ENCODE assay signal across 24 cellular contexts in the genomic region with DNA sequence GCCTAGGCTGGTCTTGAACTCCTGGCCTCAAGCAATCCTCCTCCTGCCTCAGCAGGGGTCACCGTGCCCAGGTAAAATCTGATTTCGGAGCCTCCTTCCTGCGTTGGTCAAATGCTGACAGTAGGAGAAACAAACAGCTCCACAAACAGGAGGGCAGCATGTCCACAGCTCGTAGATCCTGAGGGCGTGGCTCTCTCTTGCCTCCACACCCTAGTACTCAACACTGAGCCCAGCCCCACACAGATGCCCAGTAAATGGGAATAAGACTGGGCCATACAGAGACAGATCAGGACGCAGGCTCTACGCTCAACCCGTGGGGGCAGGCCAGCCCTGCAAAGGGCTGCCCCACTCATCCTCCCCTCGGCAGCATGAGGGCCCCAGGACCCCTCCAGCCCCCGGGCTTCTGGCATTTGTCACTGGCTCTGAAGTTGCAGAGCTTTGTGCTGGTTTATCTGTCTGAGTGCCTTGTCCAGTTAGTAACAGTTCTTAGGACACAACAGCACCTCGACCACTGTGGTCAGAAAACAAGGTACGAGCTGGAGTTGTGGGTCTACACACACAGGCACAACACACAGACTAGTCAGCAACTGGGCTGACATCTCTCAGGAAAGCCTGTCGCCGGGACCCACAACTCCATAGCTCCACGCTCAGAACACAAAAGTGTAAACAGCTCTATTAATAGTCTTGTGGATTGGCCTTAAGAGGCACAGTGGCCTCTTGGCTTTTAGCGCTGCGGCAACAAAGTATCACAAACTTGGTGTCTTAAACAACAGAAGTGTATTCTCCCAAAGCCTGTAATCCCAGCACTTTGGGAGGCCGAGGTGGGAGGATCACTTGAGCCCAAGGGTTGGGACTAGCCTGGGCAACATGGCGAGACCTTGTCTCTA. TPM values are rescaled to one million over a fixed set of nuclear protein-coding genes. Genes with fewer than 3 reads are reported as not detected.
DNase-seq lines count a peak whose midpoint lies in the region; ATAC-seq, FAIRE-seq and TF ChIP-seq lines count a peak whose summit lies in the region.
"Had no signal": no experiment of that assay in that cellular context is flagged by ENCODE, and none has a peak within 500 bp of the region (broad histone marks: within the 10 kb centered on the region; RNA-seq: fewer than 3 reads in every experiment).

No MANE protein-coding gene starts in this region.

- no peak overlapping the region for H3K9ac ChIP-seq in kidney (ENCODE audit: low read length in 2 of 2)
- H3K9ac ChIP-seq: parathyroid adenoma, SK-N-SH had no signal

- H3K9me3 ChIP-seq in T-helper 17 cell (ENCODE audit: control insufficient read depth, low read length, poor library complexity, severe bottlenecking) (no peaks in the 10 kb centered on the region), kidney (ENCODE audit: control insufficient read depth in 1 of 2, low read length in 2 of 2) (no peaks in the 10 kb centered on the region), small intestine (ENCODE audit: control insufficient read depth, low read depth) (no peaks in the 10 kb centered on the region)
- H3K9me3 ChIP-seq: BE2C, body of pancreas, SK-N-SH, stomach, uterus had no signal

- intact Hi-C loops in activated CD8-positive, alpha-beta T cell treated with anti-CD3 and anti-CD28 coated beads for 36 hours (cut with micrococcal nuclease): no loop called here
- intact Hi-C loops in kidney (cut with DNase I): no loop called here

- no peak for FAIRE-seq in kidney (lab: Jason Lieb, UNC)
- no peak for FAIRE-seq in small intestine (lab: Jason Lieb, UNC)
- FAIRE-seq: H54, RCC 7860 had no signal

- ATAC-seq in activated CD8-positive, alpha-beta T cell treated with anti-CD3 and anti-CD28 coated beads for 36 hours: no peak
- no peak for ATAC-seq in activated CD8-positive, alpha-beta T cell treated with anti-CD3 and anti-CD28 coated beads, Interleukin-2, amount 10 ng/mL, durations not matched to agents 7 days and 5 days
- ATAC-seq in T-helper 17 cell: no peak
- ATAC-seq: activated naive CD8-positive, alpha-beta T cell treated with anti-CD3 and anti-CD28 coated beads, Interleukin-2, amount 50 U/mL, for 24 hours; body of pancreas; naive thymus-derived CD8-positive, alpha-beta T cell had no signal

- POLR2A ChIA-PET in activated CD8-positive, alpha-beta T cell treated with anti-CD3 and anti-CD28 coated beads for 36 hours (lab: Charles Lee): interaction anchor here (1.3 to 1.4 kb wide), 2 partner anchors 9 to 62 kb away, joined by 3 read pairs; no protein-coding TSS in a partner anchor
- POLR2A ChIA-PET in activated CD8-positive, alpha-beta T cell treated with anti-CD3 and anti-CD28 coated beads, Interleukin-2, amount 10 ng/mL, durations not matched to agents 7 days and 5 days (lab: Charles Lee): interaction anchor here (0.8 kb wide), 1 partner anchor 23 kb away, joined by 3 read pairs; no protein-coding TSS in a partner anchor

- peaks cover 56% of the 10 kb centered on the region for H3K4me1 Mint-ChIP-seq in activated CD8-positive, alpha-beta T cell treated with anti-CD3 and anti-CD28 coated beads for 36 hours (ENCODE audit: low read depth)
- H3K4me1 Mint-ChIP-seq in activated CD8-positive, alpha-beta T cell treated with anti-CD3 and anti-CD28 coated beads, Interleukin-2, amount 10 ng/mL, durations not matched to agents 7 days and 5 days (ENCODE audit: low read depth): peaks cover 43% of the 10 kb centered on the region
- peaks cover 38% of the 10 kb centered on the region for H3K4me1 Mint-ChIP-seq in T-helper 17 cell

- no peaks in the 10 kb centered on the region for H3K9me3 Mint-ChIP-seq in activated CD8-positive, alpha-beta T cell treated with anti-CD3 and anti-CD28 coated beads for 36 hours
- no peaks in the 10 kb centered on the region for H3K9me3 Mint-ChIP-seq in activated CD8-positive, alpha-beta T cell treated with anti-CD3 and anti-CD28 coated beads, Interleukin-2, amount 10 ng/mL, durations not matched to agents 7 days and 5 days (ENCODE audit: insufficient read depth)
- H3K9me3 Mint-ChIP-seq: activated naive CD8-positive, alpha-beta T cell treated with anti-CD3 and anti-CD28 coated beads, Interleukin-2, amount 50 U/mL, for 24 hours; naive thymus-derived CD8-positive, alpha-beta T cell had no signal

- H3K4me1 ChIP-seq in kidney (ENCODE audit: control insufficient read depth in 1 of 2, insufficient read depth in 1 of 2, low read depth in 1 of 2, low read length in 2 of 2) (peaks cover 4 to 16% of the 10 kb centered on the region in 2 donors), small intestine (ENCODE audit: control insufficient read depth in 2 of 2, insufficient read depth in 1 of 2, low read depth in 1 of 2, low read length in 1 of 2) (peaks cover 0 to 3% of the 10 kb centered on the region in 2 donors)
- H3K4me1 ChIP-seq: parathyroid adenoma, uterus had no signal

- 69 to 81% (median 72%) methylated on average over 19 of the region's 19 CpGs for WGBS in small intestine, 3 donors

- H3K36me3 ChIP-seq in kidney (ENCODE audit: control insufficient read depth in 1 of 2, insufficient read depth in 2 of 2, low read length in 2 of 2) (peaks cover 11 to 20% of the 10 kb centered on the region in 2 donors), small intestine (ENCODE audit: control insufficient read depth in 2 of 2, insufficient read depth in 2 of 2, low read length in 2 of 2) (peaks cover 2 to 16% of the 10 kb centered on the region in 2 donors)
- H3K36me3 ChIP-seq: uterus had no signal

- no peaks in the 10 kb centered on the region for H3K27me3 Mint-ChIP-seq in activated CD8-positive, alpha-beta T cell treated with anti-CD3 and anti-CD28 coated beads for 36 hours
- H3K27me3 Mint-ChIP-seq in activated CD8-positive, alpha-beta T cell treated with anti-CD3 and anti-CD28 coated beads, Interleukin-2, amount 10 ng/mL, durations not matched to agents 7 days and 5 days (ENCODE audit: low read depth): no peaks in the 10 kb centered on the region
- no peaks in the 10 kb centered on the region for H3K27me3 Mint-ChIP-seq in T-helper 17 cell
- H3K27me3 Mint-ChIP-seq: activated naive CD8-positive, alpha-beta T cell treated with anti-CD3 and anti-CD28 coated beads, Interleukin-2, amount 50 U/mL, for 24 hours; naive thymus-derived CD8-positive, alpha-beta T cell had no signal

- no peak for DNase-seq in activated CD8-positive, alpha-beta T cell treated with anti-CD3 and anti-CD28 coated beads for 36 hours
- no peak for DNase-seq in activated CD8-positive, alpha-beta T cell treated with anti-CD3 and anti-CD28 coated beads, Interleukin-2, amount 10 ng/mL, durations not matched to agents 7 days and 5 days
- DNase-seq in T-helper 17 cell (no peak), kidney (peak; percentile 43), small intestine (peak; percentile 61), MV-4-11 (lab: John Stamatoyannopoulos, UW) (no peak), middle frontal gyrus (ENCODE audit: extremely low spot score, low spot score) (no peak), medulla oblongata (ENCODE audit: extremely low spot score) (no peak)
- DNase-seq: activated CD4-positive, CD25-positive, alpha-beta regulatory T cell treated with anti-CD3 and anti-CD28 coated beads, Interleukin-2, amount 50 U/mL, for 72 hours; activated naive CD8-positive, alpha-beta T cell treated with anti-CD3 and anti-CD28 coated beads, Interleukin-2, amount 50 U/mL, for 24 hours; BE2C; body of pancreas; Calu3; naive thymus-derived CD8-positive, alpha-beta T cell; NCI-H524; SK-N-SH; stimulated activated CD4-positive, alpha-beta T cell treated with anti-CD3 and anti-CD28 coated beads, Interleukin-4, amount 100 ng/mL, for 1 hour; stomach; uterus had no signal

- no peak overlapping the region for H3K4me3 Mint-ChIP-seq in activated CD8-positive, alpha-beta T cell treated with anti-CD3 and anti-CD28 coated beads for 36 hours
- no peak overlapping the region for H3K4me3 Mint-ChIP-seq in activated CD8-positive, alpha-beta T cell treated with anti-CD3 and anti-CD28 coated beads, Interleukin-2, amount 10 ng/mL, durations not matched to agents 7 days and 5 days
- H3K4me3 Mint-ChIP-seq in T-helper 17 cell: no peak overlapping the region
- H3K4me3 Mint-ChIP-seq: activated naive CD8-positive, alpha-beta T cell treated with anti-CD3 and anti-CD28 coated beads, Interleukin-2, amount 50 U/mL, for 24 hours had no signal

- H3K27ac ChIP-seq in kidney (ENCODE audit: low read depth in 2 of 2, low read length in 2 of 2) (no peak overlapping the region), small intestine (ENCODE audit: low read depth in 1 of 2, low read length in 1 of 2) (peak overlapping the region in 1 of 2 donors; percentile 6)
- H3K27ac ChIP-seq: body of pancreas, coronary artery, parathyroid adenoma, uterus had no signal

- H3K27ac Mint-ChIP-seq in activated CD8-positive, alpha-beta T cell treated with anti-CD3 and anti-CD28 coated beads for 36 hours: peak overlapping the region; percentile 3
- no peak overlapping the region for H3K27ac Mint-ChIP-seq in activated CD8-positive, alpha-beta T cell treated with anti-CD3 and anti-CD28 coated beads, Interleukin-2, amount 10 ng/mL, durations not matched to agents 7 days and 5 days
- peak overlapping the region; percentile 99 for H3K27ac Mint-ChIP-seq in T-helper 17 cell
- H3K27ac Mint-ChIP-seq: activated naive CD8-positive, alpha-beta T cell treated with anti-CD3 and anti-CD28 coated beads, Interleukin-2, amount 50 U/mL, for 24 hours had no signal

- CTCF ChIA-PET in activated CD8-positive, alpha-beta T cell treated with anti-CD3 and anti-CD28 coated beads for 36 hours (lab: Charles Lee): interaction anchor here (1.0 to 1.1 kb wide), 2 partner anchors 78 to 203 kb away, joined by 3 read pairs; no protein-coding TSS in a partner anchor
- CTCF ChIA-PET in activated CD8-positive, alpha-beta T cell treated with anti-CD3 and anti-CD28 coated beads, Interleukin-2, amount 10 ng/mL, durations not matched to agents 7 days and 5 days (lab: Charles Lee): no interaction called here

- no peaks in the 10 kb centered on the region for H3K27me3 ChIP-seq in small intestine (ENCODE audit: control insufficient read depth in 2 of 2, insufficient read depth in 2 of 2, low read length in 2 of 2)
- H3K27me3 ChIP-seq: BE2C, body of pancreas, stomach, uterus had no signal

- TF ChIP-seq CTCF in activated CD8-positive, alpha-beta T cell treated with anti-CD3 and anti-CD28 coated beads for 36 hours (IDR thresholded peaks at IDR 0.05): no peak
- TF ChIP-seq CTCF in kidney (IDR thresholded peaks at IDR 0.05; ENCODE audit: borderline replicate concordance, extremely low read depth, insufficient read depth): no peak

- H3K4me3 ChIP-seq in kidney (ENCODE audit: low read length in 2 of 2) (no peak overlapping the region), small intestine (ENCODE audit: low read depth in 1 of 2, low read length in 2 of 2) (no peak overlapping the region)
- H3K4me3 ChIP-seq: body of pancreas, coronary artery, lung, stomach, uterus had no signal

- peaks cover 21% of the 10 kb centered on the region for H3K36me3 Mint-ChIP-seq in activated CD8-positive, alpha-beta T cell treated with anti-CD3 and anti-CD28 coated beads for 36 hours (ENCODE audit: low read depth)
- peaks cover 31% of the 10 kb centered on the region for H3K36me3 Mint-ChIP-seq in activated CD8-positive, alpha-beta T cell treated with anti-CD3 and anti-CD28 coated beads, Interleukin-2, amount 10 ng/mL, durations not matched to agents 7 days and 5 days (ENCODE audit: low read depth)
- H3K36me3 Mint-ChIP-seq in T-helper 17 cell (ENCODE audit: low read depth): peaks cover 7% of the 10 kb centered on the region

RNA-seq across cellular contexts. Expression of a gene that starts 5.2 kb away (rescaled TPM):
- 10 to 100 TPM; 46.1 to 48.1 TPM for total RNA-seq in activated CD8-positive, alpha-beta T cell treated with anti-CD3 and anti-CD28 coated beads for 36 hours
- total RNA-seq in activated CD8-positive, alpha-beta T cell treated with anti-CD3 and anti-CD28 coated beads, Interleukin-2, amount 10 ng/mL, durations not matched to agents 7 days and 5 days: 10 to 100 TPM; 42.3 to 44.3 TPM
- total RNA-seq in T-helper 17 cell (10 to 100 TPM; 66.0 to 72.5 TPM), kidney (44.4 TPM)
- polyA plus RNA-seq in kidney (ENCODE audit: insufficient read depth, low read depth, low replicate concordance) (43.1 TPM), small intestine (100 to 1,000 TPM in 1 of 3 donors, 10 to 100 TPM in 2; 50.8 to 109 (median 69.7) TPM)

RNA-seq across cellular contexts. Expression of a gene that starts 41.9 kb away (rescaled TPM):
- 10 to 100 TPM; 54.8 to 59.0 TPM for total RNA-seq in activated CD8-positive, alpha-beta T cell treated with anti-CD3 and anti-CD28 coated beads for 36 hours
- total RNA-seq in activated CD8-positive, alpha-beta T cell treated with anti-CD3 and anti-CD28 coated beads, Interleukin-2, amount 10 ng/mL, durations not matched to agents 7 days and 5 days: 10 to 100 TPM; 88.2 to 93.0 TPM
- total RNA-seq in T-helper 17 cell: 10 to 100 TPM; 36.0 to 62.0 TPM
- total RNA-seq in kidney: 128 TPM
- polyA plus RNA-seq in kidney (ENCODE audit: insufficient read depth, low read depth, low replicate concordance): 27.3 TPM
- 10 to 100 TPM in 2 of 3 donors, 1 to 10 TPM in 1; 8.9 to 33.7 (median 13.4) TPM for polyA plus RNA-seq in small intestine

Comparison
In these comparisons a context has a peak if more than half of its experiments do, and no peak if none do; other contexts are left out.
1. DNase-seq: peak in kidney (single experiment) and small intestine (single experiment); none in activated CD8-positive, alpha-beta T cell treated with anti-CD3 and anti-CD28 coated beads for 36 hours (single experiment), activated CD8-positive, alpha-beta T cell treated with anti-CD3 and anti-CD28 coated beads, Interleukin-2, amount 10 ng/mL, durations not matched to agents 7 days and 5 days (single experiment), T-helper 17 cell (0 of 3), MV-4-11 (single experiment), middle frontal gyrus (single experiment) and medulla oblongata (single experiment).